Comparison of ENCODE assay signal across 25 cellular contexts in genomic region chr1:201136696-201137392, GRCh38. TPM values are rescaled to one million over a fixed set of nuclear protein-coding genes. Genes with fewer than 3 reads are reported as not detected.
DNase-seq lines count a peak whose midpoint lies in the region; FAIRE-seq and TF ChIP-seq lines count a peak whose summit lies in the region.
"Had no signal": no experiment of that assay in that cellular context is flagged by ENCODE, and none has a peak within 500 bp of the region (broad histone marks: within the 10 kb centered on the region; RNA-seq: fewer than 3 reads in every experiment).

No MANE protein-coding gene starts in this region.

- TF ChIP-seq POLR2A in suprapubic skin (IDR thresholded peaks at IDR 0.05) = no peak

- H3K27me3 Mint-ChIP-seq in activated T-helper 1 cell treated with anti-CD3 and anti-CD28 coated beads, Interleukin-12 subunit alpha, Interleukin-12 subunit beta, Interleukin-2, Interleukin-4 antibody, amounts not matched to agents 30 ng/mL and 10 ng/mL and 1 ng/mL, durations not matched to agents 14 hours and 24 hours and 36 hours (ENCODE audit: insufficient read depth) = no peaks in the 10 kb centered on the region
- H3K27me3 Mint-ChIP-seq: naive thymus-derived CD8-positive, alpha-beta T cell; progenitor cell of endocrine pancreas had no signal

- H3K4me1 ChIP-seq in GM23248 (ENCODE audit: insufficient read depth) = peaks cover 13% of the 10 kb centered on the region
- peaks cover 0 to 13% of the 10 kb centered on the region in 2 donors for H3K4me1 ChIP-seq in ascending aorta
- no peaks in the 10 kb centered on the region for H3K4me1 ChIP-seq in kidney (ENCODE audit: control insufficient read depth in 1 of 2, insufficient read depth in 1 of 2, low read depth in 1 of 2, low read length in 2 of 2)
- H3K4me1 ChIP-seq in subcutaneous abdominal adipose tissue (ENCODE audit: control insufficient read depth in 5 of 5, insufficient read depth in 5 of 5, low read length in 5 of 5) = peaks cover 0 to 24% (median 20%) of the 10 kb centered on the region in 5 donors
- H3K4me1 ChIP-seq in suprapubic skin = peaks cover 18% of the 10 kb centered on the region

- no peak overlapping the region for H3K27ac Mint-ChIP-seq in activated T-helper 1 cell treated with anti-CD3 and anti-CD28 coated beads, Interleukin-12 subunit alpha, Interleukin-12 subunit beta, Interleukin-2, Interleukin-4 antibody, amounts not matched to agents 30 ng/mL and 10 ng/mL and 1 ng/mL, durations not matched to agents 14 hours and 24 hours and 36 hours
- H3K27ac Mint-ChIP-seq: endodermal cell, progenitor cell of endocrine pancreas had no signal

- no peaks in the 10 kb centered on the region for H3K79me2 ChIP-seq in GM23248 (ENCODE audit: insufficient read depth)

- H3K4me2 ChIP-seq in GM23248 (ENCODE audit: unreplicated experiment) = no peak overlapping the region

- intact Hi-C loops in ascending aorta (cut with DNase I) (loop anchor here (5.0 kb wide), 1 partner anchor 35 kb away; no protein-coding TSS in a partner anchor), kidney (cut with DNase I) (no loop called here)
- intact Hi-C loops in activated T-helper 1 cell treated with anti-CD3 and anti-CD28 coated beads, Interleukin-12 subunit alpha, Interleukin-12 subunit beta, Interleukin-2, Interleukin-4 antibody, amounts not matched to agents 30 ng/mL and 10 ng/mL and 1 ng/mL, durations not matched to agents 14 hours and 24 hours and 36 hours (cut with micrococcal nuclease) = no loop called here

- no peaks in the 10 kb centered on the region for H3K9me2 ChIP-seq in GM23248 (ENCODE audit: insufficient read depth)

- no peaks in the 10 kb centered on the region for H3K4me1 Mint-ChIP-seq in activated T-helper 1 cell treated with anti-CD3 and anti-CD28 coated beads, Interleukin-12 subunit alpha, Interleukin-12 subunit beta, Interleukin-2, Interleukin-4 antibody, amounts not matched to agents 30 ng/mL and 10 ng/mL and 1 ng/mL, durations not matched to agents 14 hours and 24 hours and 36 hours (ENCODE audit: low read depth)
- H3K4me1 Mint-ChIP-seq: endodermal cell had no signal

- H3F3A ChIP-seq in GM23248 (ENCODE audit: insufficient read depth) = peaks cover 9% of the 10 kb centered on the region

- no peak for TF ChIP-seq CTCF in ascending aorta (IDR thresholded peaks at IDR 0.05)
- TF ChIP-seq CTCF in kidney (IDR thresholded peaks at IDR 0.05; ENCODE audit: borderline replicate concordance, extremely low read depth, insufficient read depth) = no peak
- no peak for TF ChIP-seq CTCF in suprapubic skin (IDR thresholded peaks at IDR 0.05)

- no peaks in the 10 kb centered on the region; the same call in 1 of the 2 replicates for H3K36me3 ChIP-seq in GM23248 (ENCODE audit: low read depth)
- H3K36me3 ChIP-seq in ascending aorta = peaks cover 30 to 40% of the 10 kb centered on the region in 2 donors
- H3K36me3 ChIP-seq in kidney (ENCODE audit: control insufficient read depth in 1 of 2, insufficient read depth in 2 of 2, low read length in 2 of 2) = peaks cover 17 to 25% of the 10 kb centered on the region in 2 donors
- peaks cover 0 to 74% (median 43%) of the 10 kb centered on the region in 5 donors for H3K36me3 ChIP-seq in subcutaneous abdominal adipose tissue (ENCODE audit: control insufficient read depth in 5 of 5, insufficient read depth in 5 of 5, low read length in 5 of 5)
- peaks cover 52% of the 10 kb centered on the region for H3K36me3 ChIP-seq in suprapubic skin

- no peak for FAIRE-seq in kidney (lab: Jason Lieb, UNC)
- FAIRE-seq: G401.6, H1 had no signal

- WGBS in GM23248 (ENCODE audit: low coverage in 1 of 2, low lambda C conversion rate in 2 of 2, missing lambda C conversion rate in 2 of 2), 2 experiments = 85 to 86% methylated on average over 12 to 13 of the region's 13 CpGs
- WGBS in suprapubic skin = 85% methylated on average over 9 of the region's 13 CpGs

- no peak for TF ChIP-seq EP300 in suprapubic skin (IDR thresholded peaks at IDR 0.05)

- no peaks in the 10 kb centered on the region for H3K27me3 ChIP-seq in GM23248 (replicated peaks; ENCODE audit: insufficient read depth)
- H3K27me3 ChIP-seq in ascending aorta = no peaks in the 10 kb centered on the region
- H3K27me3 ChIP-seq in subcutaneous abdominal adipose tissue (ENCODE audit: control insufficient read depth in 5 of 5, insufficient read depth in 4 of 5, low read length in 5 of 5) = no peaks in the 10 kb centered on the region
- H3K27me3 ChIP-seq in suprapubic skin = no peaks in the 10 kb centered on the region

- H3K27ac ChIP-seq in GM23248 (peak overlapping the region; percentile 53; the same call in 1 of the 2 replicates), ascending aorta (peak overlapping the region; percentile 62 to 78), kidney (ENCODE audit: low read depth in 2 of 2, low read length in 2 of 2) (no peak overlapping the region), subcutaneous abdominal adipose tissue (ENCODE audit: low read depth, low read length) (peak overlapping the region; percentile 23), suprapubic skin (no peak overlapping the region)

- H3K9me3 ChIP-seq in GM23248 (ENCODE audit: low read depth) (no peaks in the 10 kb centered on the region), ascending aorta (no peaks in the 10 kb centered on the region), kidney (ENCODE audit: control insufficient read depth in 1 of 2, low read length in 2 of 2) (no peaks in the 10 kb centered on the region), subcutaneous abdominal adipose tissue (ENCODE audit: control insufficient read depth in 5 of 5, low read length in 5 of 5) (no peaks in the 10 kb centered on the region), suprapubic skin (no peaks in the 10 kb centered on the region)

- no peak for DNase-seq in GM23248
- no peak for DNase-seq in ascending aorta (ENCODE audit: low spot score in 2 of 2)
- DNase-seq in kidney = peak; percentile 52
- no peak for DNase-seq in activated T-helper 1 cell treated with anti-CD3 and anti-CD28 coated beads, Interleukin-12 subunit alpha, Interleukin-12 subunit beta, Interleukin-2, Interleukin-4 antibody, amounts not matched to agents 30 ng/mL and 10 ng/mL and 1 ng/mL, durations not matched to agents 14 hours and 24 hours and 36 hours (ENCODE audit: low spot score)
- no peak for DNase-seq in activated CD4-positive, alpha-beta T cell treated with anti-CD3 and anti-CD28 coated beads for 4 hours
- no peak for DNase-seq in suprapubic skin (ENCODE audit: low spot score in 2 of 2)
- no peak for DNase-seq in globus pallidus (ENCODE audit: low spot score)
- DNase-seq: activated CD4-positive, alpha-beta T cell treated with anti-CD3 and anti-CD28 coated beads for 48 hours; activated effector memory CD4-positive, alpha-beta T cell treated with anti-CD3 and anti-CD28 coated beads, Interleukin-2, amount 50 U/mL, for 16 hours; AML-193; Calu3; cerebellar nuclear complex; endodermal cell; Kasumi-1; NCI-H1092; NCI-H2029; NCI-H446 treated with DMSO at 0.1 percent for 48 hours; SW 1271 had no signal

- no peak overlapping the region for H2AFZ ChIP-seq in GM23248

- no peaks in the 10 kb centered on the region for H3K9me3 Mint-ChIP-seq in activated T-helper 1 cell treated with anti-CD3 and anti-CD28 coated beads, Interleukin-12 subunit alpha, Interleukin-12 subunit beta, Interleukin-2, Interleukin-4 antibody, amounts not matched to agents 30 ng/mL and 10 ng/mL and 1 ng/mL, durations not matched to agents 14 hours and 24 hours and 36 hours
- H3K9me3 Mint-ChIP-seq: endodermal cell; naive thymus-derived CD8-positive, alpha-beta T cell had no signal

- H3K9ac ChIP-seq in GM23248 (no peak overlapping the region), kidney (ENCODE audit: low read length in 2 of 2) (no peak overlapping the region), subcutaneous abdominal adipose tissue (ENCODE audit: low read length in 5 of 5) (peak overlapping the region in 1 of 5 donors; percentile 37)

- peaks cover 2% of the 10 kb centered on the region for H3K36me3 Mint-ChIP-seq in activated T-helper 1 cell treated with anti-CD3 and anti-CD28 coated beads, Interleukin-12 subunit alpha, Interleukin-12 subunit beta, Interleukin-2, Interleukin-4 antibody, amounts not matched to agents 30 ng/mL and 10 ng/mL and 1 ng/mL, durations not matched to agents 14 hours and 24 hours and 36 hours (ENCODE audit: low read depth)

- H4K20me1 ChIP-seq in GM23248 (ENCODE audit: insufficient read depth) = no peaks in the 10 kb centered on the region

- no peak overlapping the region for H3K4me3 Mint-ChIP-seq in activated T-helper 1 cell treated with anti-CD3 and anti-CD28 coated beads, Interleukin-12 subunit alpha, Interleukin-12 subunit beta, Interleukin-2, Interleukin-4 antibody, amounts not matched to agents 30 ng/mL and 10 ng/mL and 1 ng/mL, durations not matched to agents 14 hours and 24 hours and 36 hours
- H3K4me3 Mint-ChIP-seq: endodermal cell; naive thymus-derived CD8-positive, alpha-beta T cell had no signal

- H3K4me3 ChIP-seq in GM23248 = no peak overlapping the region
- no peak overlapping the region for H3K4me3 ChIP-seq in ascending aorta
- H3K4me3 ChIP-seq in kidney (ENCODE audit: low read length in 2 of 2) = no peak overlapping the region
- H3K4me3 ChIP-seq in subcutaneous abdominal adipose tissue (ENCODE audit: low read depth in 1 of 5, low read length in 5 of 5) = no peak overlapping the region
- no peak overlapping the region for H3K4me3 ChIP-seq in suprapubic skin

- in situ Hi-C loops in GM23248 (cut with MboI) = no loop called here

RNA-seq across cellular contexts. Expression of gene ASCL5, which starts 9.9 kb away (rescaled TPM):
- total RNA-seq in GM23248 (2014; rRNA removed; shearing (Covaris generic)) = not detected in 2 replicates
- not detected in 2 replicates for polyA plus RNA-seq in GM23248 (2016; fragmentation: Nextera tagmentation; extraction: Ambion mirVana)
- not detected for total RNA-seq in ascending aorta
- not detected for total RNA-seq in kidney
- polyA plus RNA-seq in kidney (ENCODE audit: insufficient read depth, low read depth, low replicate concordance) = not detected
- not detected in 2 replicates for total RNA-seq in activated T-helper 1 cell treated with anti-CD3 and anti-CD28 coated beads, Interleukin-12 subunit alpha, Interleukin-12 subunit beta, Interleukin-2, Interleukin-4 antibody, amounts not matched to agents 30 ng/mL and 10 ng/mL and 1 ng/mL, durations not matched to agents 14 hours and 24 hours and 36 hours
- total RNA-seq in suprapubic skin = not detected
- total RNA-seq: Calu3, kidney epithelial cell, lung microvascular endothelial cell had no signal

RNA-seq across cellular contexts. Expression of gene TMEM9, which starts 17.4 kb away (rescaled TPM):
- 77.9 and 81.0 TPM in 2 replicates for total RNA-seq in GM23248 (2014; rRNA removed; shearing (Covaris generic))
- polyA plus RNA-seq in GM23248 (2016; fragmentation: Nextera tagmentation; extraction: Ambion mirVana) (70.3 and 76.8 TPM in 2 replicates), kidney (ENCODE audit: insufficient read depth, low read depth, low replicate concordance) (166 TPM)
- total RNA-seq in ascending aorta (45.8 TPM), kidney (81.9 TPM), suprapubic skin (10 to 100 TPM; 38.1 to 50.8 (median 40.7) TPM)
- total RNA-seq in activated T-helper 1 cell treated with anti-CD3 and anti-CD28 coated beads, Interleukin-12 subunit alpha, Interleukin-12 subunit beta, Interleukin-2, Interleukin-4 antibody, amounts not matched to agents 30 ng/mL and 10 ng/mL and 1 ng/mL, durations not matched to agents 14 hours and 24 hours and 36 hours = 13.2 and 13.9 TPM in 2 replicates

RNA-seq across cellular contexts. Expression of gene CACNA1S, which starts 24.6 kb away (rescaled TPM):
- not detected in 2 replicates for total RNA-seq in GM23248 (2014; rRNA removed; shearing (Covaris generic))
- polyA plus RNA-seq in GM23248 (2016; fragmentation: Nextera tagmentation; extraction: Ambion mirVana) (not detected in 2 replicates), kidney (ENCODE audit: insufficient read depth, low read depth, low replicate concordance) (0.41 TPM)
- total RNA-seq in ascending aorta (not detected), kidney (not detected), suprapubic skin (not detected)
- total RNA-seq in activated T-helper 1 cell treated with anti-CD3 and anti-CD28 coated beads, Interleukin-12 subunit alpha, Interleukin-12 subunit beta, Interleukin-2, Interleukin-4 antibody, amounts not matched to agents 30 ng/mL and 10 ng/mL and 1 ng/mL, durations not matched to agents 14 hours and 24 hours and 36 hours = not detected in 2 replicates
- total RNA-seq: Calu3; H1; kidney epithelial cell; lung microvascular endothelial cell; naive thymus-derived CD8-positive, alpha-beta T cell had no signal
- polyA plus RNA-seq: naive thymus-derived CD8-positive, alpha-beta T cell had no signal

RNA-seq across cellular contexts. Expression of gene IGFN1, which starts 53.8 kb away (rescaled TPM):
- not detected in 2 replicates for total RNA-seq in GM23248 (2014; rRNA removed; shearing (Covaris generic))
- polyA plus RNA-seq in GM23248 (2016; fragmentation: Nextera tagmentation; extraction: Ambion mirVana) (not detected in 2 replicates), kidney (ENCODE audit: insufficient read depth, low read depth, low replicate concordance) (not detected)
- total RNA-seq in ascending aorta (not detected), kidney (2.8 TPM), suprapubic skin (under 1 TPM in 2 of 4 donors, not detected in 2; 0.13 to 0.57 TPM)
- total RNA-seq in activated T-helper 1 cell treated with anti-CD3 and anti-CD28 coated beads, Interleukin-12 subunit alpha, Interleukin-12 subunit beta, Interleukin-2, Interleukin-4 antibody, amounts not matched to agents 30 ng/mL and 10 ng/mL and 1 ng/mL, durations not matched to agents 14 hours and 24 hours and 36 hours = not detected in 2 replicates
- total RNA-seq: Calu3; endodermal cell; H1; lung microvascular endothelial cell; naive thymus-derived CD8-positive, alpha-beta T cell had no signal
- polyA plus RNA-seq: H1; naive thymus-derived CD8-positive, alpha-beta T cell had no signal

Comparison
In these comparisons a context has a peak if more than half of its experiments do, and no peak if none do; other contexts are left out.
1. H3K27ac ChIP-seq: peak in GM23248 (single experiment), ascending aorta (2 of 2) and subcutaneous abdominal adipose tissue (single experiment); none in kidney (0 of 2) and suprapubic skin (single experiment).